1 cellular context compared by ENCODE assay signal in the genomic region with DNA sequence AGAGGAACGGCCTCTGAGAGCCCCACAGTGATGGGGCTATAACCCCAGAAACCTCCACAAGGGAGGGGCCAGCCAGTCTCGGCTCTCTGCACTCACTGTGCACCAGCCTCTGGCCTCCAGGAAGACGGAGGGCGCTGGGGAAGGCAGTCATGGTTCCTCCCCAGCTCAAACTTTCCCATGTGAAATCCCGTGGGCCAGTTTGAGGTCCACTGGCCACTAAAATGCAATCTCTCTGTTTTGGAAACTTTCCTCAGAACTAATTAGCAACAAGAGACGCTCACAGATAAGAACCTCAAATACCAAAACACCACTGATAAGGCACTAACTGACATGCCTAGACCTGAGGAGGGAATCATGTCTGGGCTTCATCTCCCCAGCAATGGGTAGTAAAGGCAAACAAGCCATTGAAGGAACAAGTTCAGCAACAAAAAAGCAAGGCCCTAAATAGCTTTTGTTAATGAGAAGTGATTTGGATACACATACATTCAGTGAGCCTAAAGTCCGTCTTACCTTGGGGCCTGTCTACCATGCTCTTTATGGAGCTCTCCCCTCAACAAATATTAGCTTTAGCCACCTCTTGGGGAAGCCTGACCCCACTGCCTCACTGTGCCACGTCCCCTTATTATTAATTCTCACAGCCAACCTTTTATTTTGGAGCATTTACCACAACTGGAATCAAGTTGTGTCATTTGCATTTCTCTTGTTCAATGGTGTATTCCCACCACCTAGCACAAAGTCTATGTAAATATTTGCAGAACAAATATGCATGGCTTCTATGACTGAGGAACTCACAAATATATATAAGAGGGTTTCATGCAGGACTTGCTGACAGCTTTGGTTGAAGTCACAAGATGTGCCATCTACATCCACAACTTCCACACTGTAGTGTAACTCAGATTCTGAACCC.
TF ChIP-seq lines count a peak whose summit lies in the region.

No MANE protein-coding gene starts in this region.

TF ChIP-seq in HepG2, 621 proteins besides CTCF, POLR2A, EP300 and RAD21 (continued from another document and continues in another):
- TF ChIP-seq, protein P1, sequence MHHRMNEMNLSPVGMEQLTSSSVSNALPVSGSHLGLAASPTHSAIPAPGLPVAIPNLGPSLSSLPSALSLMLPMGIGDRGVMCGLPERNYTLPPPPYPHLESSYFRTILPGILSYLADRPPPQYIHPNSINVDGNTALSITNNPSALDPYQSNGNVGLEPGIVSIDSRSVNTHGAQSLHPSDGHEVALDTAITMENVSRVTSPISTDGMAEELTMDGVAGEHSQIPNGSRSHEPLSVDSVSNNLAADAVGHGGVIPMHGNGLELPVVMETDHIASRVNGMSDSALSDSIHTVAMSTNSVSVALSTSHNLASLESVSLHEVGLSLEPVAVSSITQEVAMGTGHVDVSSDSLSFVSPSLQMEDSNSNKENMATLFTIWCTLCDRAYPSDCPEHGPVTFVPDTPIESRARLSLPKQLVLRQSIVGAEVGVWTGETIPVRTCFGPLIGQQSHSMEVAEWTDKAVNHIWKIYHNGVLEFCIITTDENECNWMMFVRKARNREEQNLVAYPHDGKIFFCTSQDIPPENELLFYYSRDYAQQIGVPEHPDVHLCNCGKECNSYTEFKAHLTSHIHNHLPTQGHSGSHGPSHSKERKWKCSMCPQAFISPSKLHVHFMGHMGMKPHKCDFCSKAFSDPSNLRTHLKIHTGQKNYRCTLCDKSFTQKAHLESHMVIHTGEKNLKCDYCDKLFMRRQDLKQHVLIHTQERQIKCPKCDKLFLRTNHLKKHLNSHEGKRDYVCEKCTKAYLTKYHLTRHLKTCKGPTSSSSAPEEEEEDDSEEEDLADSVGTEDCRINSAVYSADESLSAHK (CRISPR knock-in tag; IDR thresholded peaks at IDR 0.05; ENCODE audit: borderline replicate concordance), result no peak
- TF ChIP-seq ZNF883 (CRISPR knock-in tag; IDR thresholded peaks at IDR 0.05; ENCODE audit: not compliant biosample characterization) (no peak), STAG1 (CRISPR knock-in tag; IDR thresholded peaks at IDR 0.05) (0 out of 2 replicates have a peak, but pooled peaks have one; percentile 4), SALL2 (CRISPR knock-in tag; IDR thresholded peaks at IDR 0.05) (0 out of 2 replicates have a peak, but pooled peaks have one; percentile 45), ZNF274 (CRISPR knock-in tag; IDR thresholded peaks at IDR 0.05) (no peak), SKI (IDR thresholded peaks at IDR 0.05; ENCODE audit: partially characterized antibody) (no peak), ETV5 (CRISPR knock-in tag; IDR thresholded peaks at IDR 0.05; ENCODE audit: borderline replicate concordance) (peak; percentile 8; the same call in 1 of the 2 replicates), FOXP1 (IDR thresholded peaks at IDR 0.05) (no peak), FOXP1 (CRISPR knock-in tag; IDR thresholded peaks at IDR 0.05) (peak; percentile 67), GATAD2A (CRISPR knock-in tag; IDR thresholded peaks at IDR 0.05) (peak; percentile 86), CCAR2 (optimal IDR thresholded peaks at IDR 0.05; ENCODE audit: low read depth, low read length) (no peak), ISL2 (CRISPR knock-in tag; IDR thresholded peaks at IDR 0.05) (peak; percentile 32), ZNF333 (CRISPR knock-in tag; IDR thresholded peaks at IDR 0.05; ENCODE audit: borderline replicate concordance) (no peak), ZSCAN9 (CRISPR knock-in tag; IDR thresholded peaks at IDR 0.05; ENCODE audit: borderline replicate concordance) (0 out of 2 replicates have a peak, but pooled peaks have one; percentile 43), PITX1 (CRISPR knock-in tag; IDR thresholded peaks at IDR 0.05) (no peak), SUZ12 (IDR thresholded peaks at IDR 0.05; ENCODE audit: low read depth, low read length) (no peak), SIX4 (CRISPR knock-in tag; IDR thresholded peaks at IDR 0.05) (no peak), ATF1 (CRISPR knock-in tag; IDR thresholded peaks at IDR 0.05) (peak; percentile 64), MIER3 (CRISPR knock-in tag; IDR thresholded peaks at IDR 0.05; ENCODE audit: borderline replicate concordance) (no peak; the same call in none of the 2 replicates), ZFAT (CRISPR knock-in tag; conservative IDR thresholded peaks at IDR 0.05) (no peak), ZNF598 (CRISPR knock-in tag; IDR thresholded peaks at IDR 0.05; ENCODE audit: borderline replicate concordance) (no peak), NONO (IDR thresholded peaks at IDR 0.05) (no peak), NONO (CRISPR knock-in tag; conservative IDR thresholded peaks at IDR 0.05) (peak; percentile 3; the same call in 1 of the 2 replicates), TARDBP (CRISPR knock-in tag; IDR thresholded peaks at IDR 0.05) (peak; percentile 42), CC2D1A (CRISPR knock-in tag; IDR thresholded peaks at IDR 0.05) (no peak), SNRNP70 (IDR thresholded peaks at IDR 0.05; ENCODE audit: low read depth, low read length) (no peak), SOX6 (IDR thresholded peaks at IDR 0.05) (no peak), SOX6 (CRISPR knock-in tag; IDR thresholded peaks at IDR 0.05) (peak; percentile 79), ZNF781 (CRISPR knock-in tag; IDR thresholded peaks at IDR 0.05; ENCODE audit: borderline replicate concordance, not compliant biosample characterization) (peak; percentile 29), FOSL2 (CRISPR knock-in tag; IDR thresholded peaks at IDR 0.05) (no peak), ZNF792 (CRISPR knock-in tag; IDR thresholded peaks at IDR 0.05) (peak; percentile 66; the same call in 1 of the 2 replicates), CEBPG (CRISPR knock-in tag; IDR thresholded peaks at IDR 0.05) (peak; percentile 38; the same call in 1 of the 2 replicates), SAP130 (CRISPR knock-in tag; IDR thresholded peaks at IDR 0.05; ENCODE audit: low read depth) (peak; percentile 57), ZNF616 (CRISPR knock-in tag; IDR thresholded peaks at IDR 0.05; ENCODE audit: low read depth) (no peak), ATF7 (IDR thresholded peaks at IDR 0.05) (no peak), ATF7 (CRISPR knock-in tag; IDR thresholded peaks at IDR 0.05) (no peak), MYC (CRISPR knock-in tag; IDR thresholded peaks at IDR 0.05; ENCODE audit: borderline replicate concordance) (0 out of 2 replicates have a peak, but pooled peaks have one; percentile 25), ZNF737 (CRISPR knock-in tag; IDR thresholded peaks at IDR 0.05; ENCODE audit: borderline replicate concordance) (no peak), ZNF891 (CRISPR knock-in tag; IDR thresholded peaks at IDR 0.05) (no peak), ZNF629 (CRISPR knock-in tag; conservative IDR thresholded peaks at IDR 0.05) (no peak), NFE2 (CRISPR knock-in tag; IDR thresholded peaks at IDR 0.05) (no peak), ZNF34 (CRISPR knock-in tag; IDR thresholded peaks at IDR 0.05; ENCODE audit: borderline replicate concordance) (no peak)
- TF ChIP-seq, protein P2, sequence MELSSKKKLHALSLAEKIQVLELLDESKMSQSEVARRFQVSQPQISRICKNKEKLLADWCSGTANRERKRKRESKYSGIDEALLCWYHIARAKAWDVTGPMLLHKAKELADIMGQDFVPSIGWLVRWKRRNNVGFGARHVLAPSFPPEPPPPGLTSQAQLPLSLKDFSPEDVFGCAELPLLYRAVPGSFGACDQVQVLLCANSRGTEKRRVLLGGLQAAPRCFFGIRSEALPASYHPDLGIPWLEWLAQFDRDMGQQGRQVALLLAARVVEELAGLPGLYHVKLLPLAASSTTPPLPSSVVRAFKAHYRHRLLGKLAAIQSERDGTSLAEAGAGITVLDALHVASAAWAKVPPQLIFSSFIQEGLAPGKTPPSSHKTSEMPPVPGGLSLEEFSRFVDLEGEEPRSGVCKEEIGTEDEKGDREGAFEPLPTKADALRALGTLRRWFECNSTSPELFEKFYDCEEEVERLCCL (CRISPR knock-in tag; IDR thresholded peaks at IDR 0.05; ENCODE audit: borderline replicate concordance), result no peak
- TF ChIP-seq, protein P3, sequence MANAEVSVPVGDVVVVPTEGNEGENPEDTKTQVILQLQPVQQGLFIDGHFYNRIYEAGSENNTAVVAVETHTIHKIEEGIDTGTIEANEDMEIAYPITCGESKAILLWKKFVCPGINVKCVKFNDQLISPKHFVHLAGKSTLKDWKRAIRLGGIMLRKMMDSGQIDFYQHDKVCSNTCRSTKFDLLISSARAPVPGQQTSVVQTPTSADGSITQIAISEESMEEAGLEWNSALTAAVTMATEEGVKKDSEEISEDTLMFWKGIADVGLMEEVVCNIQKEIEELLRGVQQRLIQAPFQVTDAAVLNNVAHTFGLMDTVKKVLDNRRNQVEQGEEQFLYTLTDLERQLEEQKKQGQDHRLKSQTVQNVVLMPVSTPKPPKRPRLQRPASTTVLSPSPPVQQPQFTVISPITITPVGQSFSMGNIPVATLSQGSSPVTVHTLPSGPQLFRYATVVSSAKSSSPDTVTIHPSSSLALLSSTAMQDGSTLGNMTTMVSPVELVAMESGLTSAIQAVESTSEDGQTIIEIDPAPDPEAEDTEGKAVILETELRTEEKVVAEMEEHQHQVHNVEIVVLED (CRISPR knock-in tag; IDR thresholded peaks at IDR 0.05; ENCODE audit: borderline replicate concordance), result peak; percentile 45; the same call in 1 of the 2 replicates
- TF ChIP-seq, protein P4, sequence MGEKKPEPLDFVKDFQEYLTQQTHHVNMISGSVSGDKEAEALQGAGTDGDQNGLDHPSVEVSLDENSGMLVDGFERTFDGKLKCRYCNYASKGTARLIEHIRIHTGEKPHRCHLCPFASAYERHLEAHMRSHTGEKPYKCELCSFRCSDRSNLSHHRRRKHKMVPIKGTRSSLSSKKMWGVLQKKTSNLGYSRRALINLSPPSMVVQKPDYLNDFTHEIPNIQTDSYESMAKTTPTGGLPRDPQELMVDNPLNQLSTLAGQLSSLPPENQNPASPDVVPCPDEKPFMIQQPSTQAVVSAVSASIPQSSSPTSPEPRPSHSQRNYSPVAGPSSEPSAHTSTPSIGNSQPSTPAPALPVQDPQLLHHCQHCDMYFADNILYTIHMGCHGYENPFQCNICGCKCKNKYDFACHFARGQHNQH (CRISPR knock-in tag; IDR thresholded peaks at IDR 0.05), result peak; percentile 49; the same call in 1 of the 2 replicates
- TF ChIP-seq, protein P5, sequence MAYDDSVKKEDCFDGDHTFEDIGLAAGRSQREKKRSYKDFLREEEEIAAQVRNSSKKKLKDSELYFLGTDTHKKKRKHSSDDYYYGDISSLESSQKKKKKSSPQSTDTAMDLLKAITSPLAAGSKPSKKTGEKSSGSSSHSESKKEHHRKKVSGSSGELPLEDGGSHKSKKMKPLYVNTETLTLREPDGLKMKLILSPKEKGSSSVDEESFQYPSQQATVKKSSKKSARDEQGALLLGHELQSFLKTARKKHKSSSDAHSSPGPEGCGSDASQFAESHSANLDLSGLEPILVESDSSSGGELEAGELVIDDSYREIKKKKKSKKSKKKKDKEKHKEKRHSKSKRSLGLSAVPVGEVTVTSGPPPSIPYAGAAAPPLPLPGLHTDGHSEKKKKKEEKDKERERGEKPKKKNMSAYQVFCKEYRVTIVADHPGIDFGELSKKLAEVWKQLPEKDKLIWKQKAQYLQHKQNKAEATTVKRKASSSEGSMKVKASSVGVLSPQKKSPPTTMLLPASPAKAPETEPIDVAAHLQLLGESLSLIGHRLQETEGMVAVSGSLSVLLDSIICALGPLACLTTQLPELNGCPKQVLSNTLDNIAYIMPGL (CRISPR knock-in tag; IDR thresholded peaks at IDR 0.05; ENCODE audit: borderline replicate concordance in 1 of 2, low read depth in 1 of 2), result peak in 1 of 2 experiments; percentile 26; a peak in 1 of 4 replicates
- TF ChIP-seq, protein P6, sequence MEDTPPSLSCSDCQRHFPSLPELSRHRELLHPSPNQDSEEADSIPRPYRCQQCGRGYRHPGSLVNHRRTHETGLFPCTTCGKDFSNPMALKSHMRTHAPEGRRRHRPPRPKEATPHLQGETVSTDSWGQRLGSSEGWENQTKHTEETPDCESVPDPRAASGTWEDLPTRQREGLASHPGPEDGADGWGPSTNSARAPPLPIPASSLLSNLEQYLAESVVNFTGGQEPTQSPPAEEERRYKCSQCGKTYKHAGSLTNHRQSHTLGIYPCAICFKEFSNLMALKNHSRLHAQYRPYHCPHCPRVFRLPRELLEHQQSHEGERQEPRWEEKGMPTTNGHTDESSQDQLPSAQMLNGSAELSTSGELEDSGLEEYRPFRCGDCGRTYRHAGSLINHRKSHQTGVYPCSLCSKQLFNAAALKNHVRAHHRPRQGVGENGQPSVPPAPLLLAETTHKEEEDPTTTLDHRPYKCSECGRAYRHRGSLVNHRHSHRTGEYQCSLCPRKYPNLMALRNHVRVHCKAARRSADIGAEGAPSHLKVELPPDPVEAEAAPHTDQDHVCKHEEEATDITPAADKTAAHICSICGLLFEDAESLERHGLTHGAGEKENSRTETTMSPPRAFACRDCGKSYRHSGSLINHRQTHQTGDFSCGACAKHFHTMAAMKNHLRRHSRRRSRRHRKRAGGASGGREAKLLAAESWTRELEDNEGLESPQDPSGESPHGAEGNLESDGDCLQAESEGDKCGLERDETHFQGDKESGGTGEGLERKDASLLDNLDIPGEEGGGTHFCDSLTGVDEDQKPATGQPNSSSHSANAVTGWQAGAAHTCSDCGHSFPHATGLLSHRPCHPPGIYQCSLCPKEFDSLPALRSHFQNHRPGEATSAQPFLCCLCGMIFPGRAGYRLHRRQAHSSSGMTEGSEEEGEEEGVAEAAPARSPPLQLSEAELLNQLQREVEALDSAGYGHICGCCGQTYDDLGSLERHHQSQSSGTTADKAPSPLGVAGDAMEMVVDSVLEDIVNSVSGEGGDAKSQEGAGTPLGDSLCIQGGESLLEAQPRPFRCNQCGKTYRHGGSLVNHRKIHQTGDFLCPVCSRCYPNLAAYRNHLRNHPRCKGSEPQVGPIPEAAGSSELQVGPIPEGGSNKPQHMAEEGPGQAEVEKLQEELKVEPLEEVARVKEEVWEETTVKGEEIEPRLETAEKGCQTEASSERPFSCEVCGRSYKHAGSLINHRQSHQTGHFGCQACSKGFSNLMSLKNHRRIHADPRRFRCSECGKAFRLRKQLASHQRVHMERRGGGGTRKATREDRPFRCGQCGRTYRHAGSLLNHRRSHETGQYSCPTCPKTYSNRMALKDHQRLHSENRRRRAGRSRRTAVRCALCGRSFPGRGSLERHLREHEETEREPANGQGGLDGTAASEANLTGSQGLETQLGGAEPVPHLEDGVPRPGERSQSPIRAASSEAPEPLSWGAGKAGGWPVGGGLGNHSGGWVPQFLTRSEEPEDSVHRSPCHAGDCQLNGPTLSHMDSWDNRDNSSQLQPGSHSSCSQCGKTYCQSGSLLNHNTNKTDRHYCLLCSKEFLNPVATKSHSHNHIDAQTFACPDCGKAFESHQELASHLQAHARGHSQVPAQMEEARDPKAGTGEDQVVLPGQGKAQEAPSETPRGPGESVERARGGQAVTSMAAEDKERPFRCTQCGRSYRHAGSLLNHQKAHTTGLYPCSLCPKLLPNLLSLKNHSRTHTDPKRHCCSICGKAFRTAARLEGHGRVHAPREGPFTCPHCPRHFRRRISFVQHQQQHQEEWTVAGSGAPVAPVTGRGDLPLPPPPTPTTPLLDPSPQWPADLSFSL (CRISPR knock-in tag; IDR thresholded peaks at IDR 0.05), result peak; percentile 76
- TF ChIP-seq, protein P7, sequence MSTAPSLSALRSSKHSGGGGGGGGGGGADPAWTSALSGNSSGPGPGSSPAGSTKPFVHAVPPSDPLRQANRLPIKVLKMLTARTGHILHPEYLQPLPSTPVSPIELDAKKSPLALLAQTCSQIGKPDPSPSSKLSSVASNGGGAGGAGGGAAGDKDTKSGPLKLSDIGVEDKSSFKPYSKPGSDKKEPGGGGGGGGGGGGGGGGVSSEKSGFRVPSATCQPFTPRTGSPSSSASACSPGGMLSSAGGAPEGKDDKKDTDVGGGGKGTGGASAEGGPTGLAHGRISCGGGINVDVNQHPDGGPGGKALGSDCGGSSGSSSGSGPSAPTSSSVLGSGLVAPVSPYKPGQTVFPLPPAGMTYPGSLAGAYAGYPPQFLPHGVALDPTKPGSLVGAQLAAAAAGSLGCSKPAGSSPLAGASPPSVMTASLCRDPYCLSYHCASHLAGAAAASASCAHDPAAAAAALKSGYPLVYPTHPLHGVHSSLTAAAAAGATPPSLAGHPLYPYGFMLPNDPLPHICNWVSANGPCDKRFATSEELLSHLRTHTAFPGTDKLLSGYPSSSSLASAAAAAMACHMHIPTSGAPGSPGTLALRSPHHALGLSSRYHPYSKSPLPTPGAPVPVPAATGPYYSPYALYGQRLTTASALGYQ (CRISPR knock-in tag; IDR thresholded peaks at IDR 0.05), result peak; percentile 28; the same call in 1 of the 2 replicates
